ENCODE assay signal across 8 cellular contexts in the genomic region with DNA sequence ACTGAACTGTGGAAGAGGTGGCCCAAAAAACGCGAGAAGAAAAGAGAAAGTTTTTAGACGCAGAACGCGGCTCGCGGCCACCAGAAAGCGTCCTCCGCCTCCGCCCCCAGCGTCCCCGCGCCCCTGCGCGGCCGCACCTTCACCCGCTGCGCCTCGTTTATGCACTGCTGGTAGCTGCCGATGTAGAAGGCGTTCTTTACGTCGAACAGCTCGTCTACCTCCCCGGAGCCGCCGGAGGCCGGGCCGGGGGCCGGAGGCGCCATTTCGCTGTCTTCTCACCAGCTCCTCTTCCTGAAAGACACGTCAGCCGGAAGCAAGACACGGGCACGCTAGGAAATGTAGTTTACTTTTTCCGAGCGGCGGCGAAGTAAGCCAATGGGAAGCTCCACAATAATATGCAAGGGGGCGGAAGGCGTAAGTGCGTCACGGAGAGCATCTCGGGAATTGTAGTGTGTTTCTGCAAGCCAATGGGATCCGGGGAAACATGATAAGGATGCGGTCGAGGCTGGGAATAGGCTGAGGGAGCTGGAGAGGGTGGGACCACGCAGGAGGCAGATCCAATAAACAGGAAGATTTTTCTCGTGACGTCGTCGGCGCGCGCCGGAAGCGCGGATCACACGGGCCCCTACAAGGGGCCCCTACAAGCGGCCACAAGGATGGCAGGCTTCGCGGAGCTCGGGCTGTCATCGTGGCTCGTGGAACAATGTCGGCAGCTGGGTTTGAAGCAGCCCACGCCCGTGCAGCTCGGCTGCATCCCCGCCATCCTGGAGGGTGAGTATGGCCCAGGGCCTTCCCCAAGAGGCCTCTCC. TPM values are rescaled to one million over a fixed set of nuclear protein-coding genes. Genes with fewer than 3 reads are reported as not detected.
A peak's percentile ranks its signal among the peaks of the same experiment; 100 is the strongest.
DNase-seq lines count a peak whose midpoint lies in the region; ATAC-seq and TF ChIP-seq lines count a peak whose summit lies in the region.

A gene (minus strand): TSS at position 302 of the 809 bp plus-strand sequence. CDS start 39 bp downstream, at position 263.
A gene with protein sequence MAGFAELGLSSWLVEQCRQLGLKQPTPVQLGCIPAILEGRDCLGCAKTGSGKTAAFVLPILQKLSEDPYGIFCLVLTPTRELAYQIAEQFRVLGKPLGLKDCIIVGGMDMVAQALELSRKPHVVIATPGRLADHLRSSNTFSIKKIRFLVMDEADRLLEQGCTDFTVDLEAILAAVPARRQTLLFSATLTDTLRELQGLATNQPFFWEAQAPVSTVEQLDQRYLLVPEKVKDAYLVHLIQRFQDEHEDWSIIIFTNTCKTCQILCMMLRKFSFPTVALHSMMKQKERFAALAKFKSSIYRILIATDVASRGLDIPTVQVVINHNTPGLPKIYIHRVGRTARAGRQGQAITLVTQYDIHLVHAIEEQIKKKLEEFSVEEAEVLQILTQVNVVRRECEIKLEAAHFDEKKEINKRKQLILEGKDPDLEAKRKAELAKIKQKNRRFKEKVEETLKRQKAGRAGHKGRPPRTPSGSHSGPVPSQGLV (plus strand): TSS at position 630 of the 809 bp plus-strand sequence. CDS start 27 bp downstream, at position 657.

- ATAC-seq in GM18505 (IDR thresholded peaks at IDR 0.05; ENCODE audit: unreplicated experiment) = peak; percentile 93
- ATAC-seq in HG02973 (IDR thresholded peaks at IDR 0.05; ENCODE audit: unreplicated experiment) = peak; percentile 84
- ATAC-seq in aorta (ENCODE audit: low FRiP score) = peak; percentile 98

- H3K27me3 ChIP-seq in rectal smooth muscle tissue (ENCODE audit: control insufficient read depth, insufficient read depth, low read length) = no peaks in the 10 kb centered on the region
- H3K27me3 ChIP-seq in aorta (ENCODE audit: control insufficient read depth in 1 of 2, insufficient read depth in 2 of 2, low read length in 1 of 2) = no peaks in the 10 kb centered on the region

- H3K9me3 ChIP-seq in aorta (ENCODE audit: control insufficient read depth, low read length) = no peaks in the 10 kb centered on the region

- intact Hi-C loops in aorta (cut with DNase I) = loop anchor here in 1 of 2 donors (1.0 kb wide), 2 partner anchors 67 to 348 kb away; a partner anchor contains a TSS

- H3K4me1 ChIP-seq in rectal smooth muscle tissue (ENCODE audit: control insufficient read depth, insufficient read depth, low read length) (peaks cover 9% of the 10 kb centered on the region), aorta (ENCODE audit: control insufficient read depth in 1 of 2, insufficient read depth in 2 of 2, low read length in 2 of 2) (no peaks in the 10 kb centered on the region)

- H3K36me3 ChIP-seq in rectal smooth muscle tissue (ENCODE audit: control insufficient read depth, insufficient read depth, low read length) = peaks cover 9% of the 10 kb centered on the region
- peaks cover 0 to 5% of the 10 kb centered on the region in 2 donors for H3K36me3 ChIP-seq in aorta (ENCODE audit: control insufficient read depth in 1 of 2, insufficient read depth in 2 of 2, low read length in 1 of 2)

- peak within 1 kb of the TSS; percentile 76 for H3K4me3 ChIP-seq in astrocyte of the cerebellum (ENCODE audit: low read depth, low read length)
- peak within 1 kb of the TSS; percentile 93 for H3K4me3 ChIP-seq in rectal smooth muscle tissue (ENCODE audit: low read length)
- H3K4me3 ChIP-seq in aorta (ENCODE audit: low read length in 2 of 2) = peak within 1 kb of the TSS; percentile 35 to 91

- no peak for TF ChIP-seq CTCF in astrocyte of the cerebellum (IDR thresholded peaks at IDR 0.05; ENCODE audit: low read depth, low read length, missing control alignments)

- in situ Hi-C loops in astrocyte of the cerebellum (cut with HindIII; ENCODE audit: low sequenced_read_pairs) = no loop called here

- H3K27ac ChIP-seq in rectal smooth muscle tissue (ENCODE audit: low read depth, low read length) = peak within 1 kb of the TSS; percentile 82
- H3K27ac ChIP-seq in aorta (ENCODE audit: low read depth in 1 of 2, low read length in 2 of 2) = peak within 1 kb of the TSS; percentile 15 to 53

- H3K9ac ChIP-seq in rectal smooth muscle tissue (ENCODE audit: low read length) = peak within 1 kb of the TSS; percentile 94

- WGBS in aorta, 2 donors = 0% methylated on average over 71 of the region's 71 CpGs

- peak; percentile 97 for TF ChIP-seq POLR2A in GM18505 (IDR thresholded peaks at IDR 0.05; ENCODE audit: borderline replicate concordance, extremely low read depth, insufficient read depth, insufficient read length)

- DNase-seq in NCI-H2029 treated with DMSO at 0.1 percent for 48 hours (lab: John Stamatoyannopoulos, UW) = peak; percentile 96
- peak; percentile 96 for DNase-seq in T-helper 9 cell
- peak; percentile 100 for DNase-seq in astrocyte of the cerebellum (ENCODE audit: low read depth)
- DNase-seq in hepatic stellate cell (ENCODE audit: low spot score) = peak; percentile 100
- peak; percentile 99 for DNase-seq in aorta

RNA-seq across cellular contexts. Expression of the first gene that starts in this region (rescaled TPM):
- 100 to 1,000 TPM; 121 to 130 TPM for total RNA-seq in aorta
- 100 to 1,000 TPM; 166 to 180 TPM for polyA plus RNA-seq in aorta

RNA-seq across cellular contexts. Expression of the second gene that starts in this region (rescaled TPM):
- 10 to 100 TPM; 25.0 to 32.2 TPM for total RNA-seq in aorta
- polyA plus RNA-seq in aorta = 10 to 100 TPM; 38.2 to 51.4 TPM

Comparison
In these comparisons a context has a peak if more than half of its experiments do, and no peak if none do; other contexts are left out.
1. Peak in every context shown above with its lines: DNase-seq, ATAC-seq, H3K4me3 ChIP-seq and H3K27ac ChIP-seq.